In genomic region chr3:131402391-131403039, GRCh38 we compare ENCODE assay signal across 11 cellular contexts. TPM values are rescaled to one million over a fixed set of nuclear protein-coding genes. Genes with fewer than 3 reads are reported as not detected.
DNase-seq lines count a peak whose midpoint lies in the region; ATAC-seq and TF ChIP-seq lines count a peak whose summit lies in the region.
"Had no signal": no experiment of that assay in that cellular context is flagged by ENCODE, and none has a peak within 500 bp of the region (broad histone marks: within the 10 kb centered on the region; RNA-seq: fewer than 3 reads in every experiment).

No MANE protein-coding gene starts in this region.

- DNase-seq in HCT116 (ENCODE audit: low read depth, low spot score), result no peak
- DNase-seq in RPMI7951 (ENCODE audit: low read depth), result peak; percentile 30
- peak; percentile 14 for DNase-seq in epithelial cell of prostate (ENCODE audit: low read depth, low spot score)
- peak; percentile 44 for DNase-seq in renal cortical epithelial cell (ENCODE audit: low read depth)
- no peak for DNase-seq in T-helper 1 cell
- DNase-seq in spleen, result no peak
- DNase-seq: activated T-cell treated with anti-CD3 and anti-CD28 coated beads, Interleukin-2, amount 50 U/mL, for 1 hour; NCI-H2081; SW 1271 had no signal

- no TSS peak for BruUV-seq in HCT116 (replicated peaks; lab: Mats Ljungman, UMichigan)

- H3K36me3 ChIP-seq in HCT116 (ENCODE audit: control insufficient read depth in 1 of 2, insufficient read depth in 2 of 2, low read length in 2 of 2), result no peaks in the 10 kb centered on the region
- no peaks in the 10 kb centered on the region for H3K36me3 ChIP-seq in spleen

- H4K20me1 ChIP-seq in HCT116 (ENCODE audit: insufficient read depth), result no peaks in the 10 kb centered on the region

- no peak overlapping the region for H3K9ac ChIP-seq in HCT116 (ENCODE audit: low read length)

- POLR2A ChIA-PET in HCT116 (lab: Charles Lee), result no interaction called here

- no peak for ATAC-seq in HCT116
- ATAC-seq in GM21367 (IDR thresholded peaks at IDR 0.05; ENCODE audit: unreplicated experiment), result no peak
- no peak for ATAC-seq in HG03108 (IDR thresholded peaks at IDR 0.05; ENCODE audit: unreplicated experiment)

- TF ChIP-seq POLR2A in HCT116 (IDR thresholded peaks at IDR 0.05; ENCODE audit: borderline replicate concordance, extremely low read depth, insufficient read depth, insufficient read length) (no peak), spleen (IDR thresholded peaks at IDR 0.05) (no peak)

- intact Hi-C loops in HCT116 (cut with micrococcal nuclease), result no loop called here
- intact Hi-C loops in spleen (cut with DNase I; ENCODE audit: low total_unique reads), result no loop called here

- H2AFZ ChIP-seq in HCT116 (ENCODE audit: low read depth, low read length, poor library complexity, severe bottlenecking), result no peak overlapping the region

- H3K9me2 ChIP-seq in HCT116 (ENCODE audit: insufficient read depth), result no peaks in the 10 kb centered on the region

- H3K79me2 ChIP-seq in HCT116 (ENCODE audit: insufficient read depth, low read length), result no peaks in the 10 kb centered on the region

- TF ChIP-seq CTCF in HCT116 (IDR thresholded peaks at IDR 0.05 in 2 of 3, conservative IDR thresholded peaks at IDR 0.05 in 1 of 3; ENCODE audit: borderline replicate concordance in 1 of 3, insufficient read depth in 1 of 3, low read depth in 2 of 3, low read length in 2 of 3), result no peak
- no peak for TF ChIP-seq CTCF in spleen (IDR thresholded peaks at IDR 0.05 in 8 of 11, conservative IDR thresholded peaks at IDR 0.05 in 3 of 11)

- CTCF ChIA-PET in HCT116 (lab: Charles Lee), result no interaction called here

- no peak for TF ChIP-seq RAD21 in HCT116 (IDR thresholded peaks at IDR 0.05; ENCODE audit: low read depth)

- H3K27ac ChIP-seq in HCT116 (ENCODE audit: low read depth, low read length) (no peak overlapping the region), epithelial cell of prostate (peak overlapping the region; percentile 5), spleen (no peak overlapping the region)

- H3K4me1 ChIP-seq in HCT116 (ENCODE audit: control insufficient read depth in 1 of 2, insufficient read depth in 2 of 2, low read length in 2 of 2) (peaks cover 0 to 7% of the 10 kb centered on the region in 2 experiments; a peak in 2 of 4 replicates), spleen (peaks cover 0 to 9% (median 2%) of the 10 kb centered on the region in 6 donors)

- no peaks in the 10 kb centered on the region for H3K27me3 ChIP-seq in HCT116 (ENCODE audit: insufficient read depth, low read length)
- H3K27me3 ChIP-seq in spleen (replicated peaks in 1 of 7), result no peaks in the 10 kb centered on the region

- peak overlapping the region; percentile 27; the same call in 1 of the 2 replicates for H3K4me2 ChIP-seq in HCT116 (ENCODE audit: low read length)

- RAD21 ChIA-PET in HCT116 (lab: Charles Lee; ENCODE audit: low non-redundant PET in 1 of 2, low total read pairs in 2 of 2, uncharacterized antibody in 2 of 2, unreplicated experiment in 2 of 2), result no interaction called here

- 49 to 55% (median 53%) methylated on average over 6 of the region's 6 CpGs for WGBS in spleen, 5 donors

- no peak overlapping the region for H3K4me3 ChIP-seq in HCT116 (replicated peaks in 1 of 2; ENCODE audit: low read depth in 1 of 2, low read length in 2 of 2)
- no peak overlapping the region for H3K4me3 ChIP-seq in spleen

- H3K9me3 ChIP-seq in HCT116 (ENCODE audit: control insufficient read depth in 1 of 2, insufficient read depth in 1 of 2, low read depth in 1 of 2, low read length in 2 of 2) (0 out of 4 replicates have a peak, but pooled peaks cover 0 to 6% of the 10 kb centered on the region in 2 experiments), spleen (peaks cover 0 to 11% (median 8%) of the 10 kb centered on the region in 8 donors)

TF ChIP-seq in HCT116, 20 proteins besides CTCF, POLR2A, EP300 and RAD21:
- TF ChIP-seq CBX3 (IDR thresholded peaks at IDR 0.05; ENCODE audit: low read depth) (no peak), CEBPB (IDR thresholded peaks at IDR 0.05; ENCODE audit: low read depth) (no peak), YY1 (IDR thresholded peaks at IDR 0.05; ENCODE audit: extremely low read depth, insufficient replicate concordance, low read depth, low read length) (no peak), SP1 (IDR thresholded peaks at IDR 0.05; ENCODE audit: low read depth) (no peak), ZBTB33 (IDR thresholded peaks at IDR 0.05; ENCODE audit: extremely low read depth, insufficient replicate concordance, low read length) (no peak), TCF7L2 (IDR thresholded peaks at IDR 0.05; ENCODE audit: borderline replicate concordance, extremely low read depth, insufficient read depth, insufficient read length) (no peak), MAX (IDR thresholded peaks at IDR 0.05) (no peak), POLR2AphosphoS5 (IDR thresholded peaks at IDR 0.05; ENCODE audit: low read depth, low read length) (no peak), FOSL1 (IDR thresholded peaks at IDR 0.05; ENCODE audit: low read depth) (no peak), ELF1 (IDR thresholded peaks at IDR 0.05; ENCODE audit: borderline replicate concordance, low read depth) (no peak), JUND (IDR thresholded peaks at IDR 0.05) (no peak), SRF (IDR thresholded peaks at IDR 0.05; ENCODE audit: low read depth) (no peak), SIN3A (IDR thresholded peaks at IDR 0.05; ENCODE audit: low read depth) (no peak), REST (IDR thresholded peaks at IDR 0.05; ENCODE audit: low read depth) (no peak), ATF3 (IDR thresholded peaks at IDR 0.05) (no peak), EZH2 (IDR thresholded peaks at IDR 0.05) (no peak), ZFX (IDR thresholded peaks at IDR 0.05) (no peak), EZH2phosphoT487 (IDR thresholded peaks at IDR 0.05; ENCODE audit: borderline replicate concordance) (no peak), ZNF274 (IDR thresholded peaks at IDR 0.05; ENCODE audit: low read depth, low read length) (no peak)

RNA-seq across cellular contexts. Expression of gene NUDT16, which starts 20.9 kb away (rescaled TPM):
- total RNA-seq in HCT116 (2021; ENCODE audit: unreplicated experiment) (9.7 TPM), renal cortical epithelial cell (8.7 and 15.2 TPM in 2 replicates), spleen (10 to 100 TPM; 16.9 to 64.5 (median 38.1) TPM)
- polyA plus RNA-seq in HCT116 (2012), result 4.9 and 7.5 TPM in 2 replicates
- total RNA-seq in RPMI7951 (2014; rRNA removed; shearing (Covaris generic)), result 10.1 and 14.2 TPM in 2 replicates
- 10 to 100 TPM; 13.2 to 20.2 (median 15.3) TPM for polyA plus RNA-seq in spleen

Comparison
In these comparisons a context has a peak if more than half of its experiments do, and no peak if none do; other contexts are left out.
1. DNase-seq: peak in RPMI7951 (single experiment), epithelial cell of prostate (single experiment) and renal cortical epithelial cell (single experiment); none in HCT116 (single experiment), T-helper 1 cell (0 of 5) and spleen (single experiment).